ENCODE assay signal across 8 cellular contexts in genomic region chr5:83844320-83845068, GRCh38.
DNase-seq lines count a peak whose midpoint lies in the region; ATAC-seq and TF ChIP-seq lines count a peak whose summit lies in the region.

No MANE protein-coding gene starts in this region.

- POLR2A ChIA-PET in activated CD8-positive, alpha-beta T cell treated with anti-CD3 and anti-CD28 coated beads for 36 hours (lab: Charles Lee): no interaction called here

- H3K9me3 Mint-ChIP-seq in activated CD8-positive, alpha-beta T cell treated with anti-CD3 and anti-CD28 coated beads for 36 hours: peaks cover 1% of the 10 kb centered on the region
- H3K9me3 Mint-ChIP-seq in neural crest cell (no peaks in the 10 kb centered on the region), endothelial cell (ENCODE audit: unreplicated experiment) (no peaks in the 10 kb centered on the region)

- peak; percentile 98 for ATAC-seq in GM19395 (IDR thresholded peaks at IDR 0.05; ENCODE audit: unreplicated experiment)
- ATAC-seq in HG03342 (IDR thresholded peaks at IDR 0.05; ENCODE audit: unreplicated experiment): peak; percentile 98
- peak; percentile 88 for ATAC-seq in activated CD8-positive, alpha-beta T cell treated with anti-CD3 and anti-CD28 coated beads for 36 hours

- peaks cover 3% of the 10 kb centered on the region for H3K4me1 Mint-ChIP-seq in activated CD8-positive, alpha-beta T cell treated with anti-CD3 and anti-CD28 coated beads for 36 hours (ENCODE audit: low read depth)
- H3K4me1 Mint-ChIP-seq in neural crest cell (no peaks in the 10 kb centered on the region), endothelial cell (ENCODE audit: unreplicated experiment) (peaks cover 15% of the 10 kb centered on the region)

- peak; percentile 46 for DNase-seq in EL
- peak; percentile 28 for DNase-seq in activated CD8-positive, alpha-beta T cell treated with anti-CD3 and anti-CD28 coated beads for 36 hours
- no peak for DNase-seq in neural crest cell (ENCODE audit: low read depth, low spot score)
- no peak for DNase-seq in DMS153 treated with DMSO at 0.1 percent for 48 hours (lab: John Stamatoyannopoulos, UW; ENCODE audit: unreplicated experiment)
- no peak for DNase-seq in NCI-H128 (lab: John Stamatoyannopoulos, UW; ENCODE audit: unreplicated experiment)
- no peak for DNase-seq in endothelial cell (ENCODE audit: low spot score)

- intact Hi-C loops in activated CD8-positive, alpha-beta T cell treated with anti-CD3 and anti-CD28 coated beads for 36 hours (cut with micrococcal nuclease): no loop called here

- no peak for TF ChIP-seq CTCF in activated CD8-positive, alpha-beta T cell treated with anti-CD3 and anti-CD28 coated beads for 36 hours (IDR thresholded peaks at IDR 0.05)
- no peak for TF ChIP-seq CTCF in neural crest cell (conservative IDR thresholded peaks at IDR 0.05)
- TF ChIP-seq CTCF in endothelial cell (IDR thresholded peaks at IDR 0.05; ENCODE audit: unreplicated experiment): no peak

- H3K27me3 Mint-ChIP-seq in activated CD8-positive, alpha-beta T cell treated with anti-CD3 and anti-CD28 coated beads for 36 hours: no peaks in the 10 kb centered on the region
- H3K27me3 Mint-ChIP-seq in neural crest cell (ENCODE audit: low read depth) (no peaks in the 10 kb centered on the region), endothelial cell (ENCODE audit: unreplicated experiment) (no peaks in the 10 kb centered on the region)

- no peak overlapping the region for H3K27ac Mint-ChIP-seq in activated CD8-positive, alpha-beta T cell treated with anti-CD3 and anti-CD28 coated beads for 36 hours
- H3K27ac Mint-ChIP-seq in neural crest cell (ENCODE audit: unreplicated experiment) (peak overlapping the region; percentile 21), endothelial cell (ENCODE audit: unreplicated experiment) (no peak overlapping the region)

- no peak overlapping the region for H3K4me3 Mint-ChIP-seq in activated CD8-positive, alpha-beta T cell treated with anti-CD3 and anti-CD28 coated beads for 36 hours
- H3K4me3 Mint-ChIP-seq in neural crest cell (no peak overlapping the region), endothelial cell (ENCODE audit: unreplicated experiment) (no peak overlapping the region)

- H3K36me3 Mint-ChIP-seq in activated CD8-positive, alpha-beta T cell treated with anti-CD3 and anti-CD28 coated beads for 36 hours (ENCODE audit: low read depth): no peaks in the 10 kb centered on the region
- no peaks in the 10 kb centered on the region for H3K36me3 Mint-ChIP-seq in neural crest cell (ENCODE audit: low read depth)
- no peaks in the 10 kb centered on the region for H3K36me3 Mint-ChIP-seq in endothelial cell (ENCODE audit: low read depth, unreplicated experiment)

- CTCF ChIA-PET in activated CD8-positive, alpha-beta T cell treated with anti-CD3 and anti-CD28 coated beads for 36 hours (lab: Charles Lee): interaction anchor here (0.5 kb wide), 1 partner anchor 1111 kb away, joined by 3 read pairs; no protein-coding TSS in a partner anchor

Comparison
In these comparisons a context has a peak if more than half of its experiments do, and no peak if none do; other contexts are left out.
1. DNase-seq: peak in EL (single experiment) and activated CD8-positive, alpha-beta T cell treated with anti-CD3 and anti-CD28 coated beads for 36 hours (single experiment); none in neural crest cell (single experiment), DMS153 treated with DMSO at 0.1 percent for 48 hours (single experiment), NCI-H128 (single experiment) and endothelial cell (single experiment).
2. Peak in every context shown above with its lines, with median percentiles within 50 percentile points of each other: ATAC-seq.